ENCODE assay signal across 30 cellular contexts in genomic region chr6:138334000-138334399, GRCh38. TPM values are rescaled to one million over a fixed set of nuclear protein-coding genes. Genes with fewer than 3 reads are reported as not detected.
"Had no signal": no experiment of that assay in that cellular context is flagged by ENCODE, and none has a peak within 500 bp of the region (broad histone marks: within the 10 kb centered on the region; RNA-seq: fewer than 3 reads in every experiment).

No MANE protein-coding gene starts in this region.

- H3K4me1 ChIP-seq: ascending aorta, body of pancreas, Peyer's patch had no signal

- H3K27me3 ChIP-seq: ascending aorta, body of pancreas, Peyer's patch had no signal

- H3K9me3 ChIP-seq: ascending aorta, body of pancreas, Peyer's patch had no signal

- H3K4me3 ChIP-seq: ascending aorta, body of pancreas, Peyer's patch had no signal

- ATAC-seq: activated CD4-positive, CD25-positive, alpha-beta regulatory T cell treated with anti-CD3 and anti-CD28 coated beads, Interleukin-2, amount 50 U/mL, for 24 hours; activated CD8-positive, alpha-beta T cell treated with anti-CD3 and anti-CD28 coated beads, Interleukin-2, amount 10 ng/mL, durations not matched to agents 7 days and 5 days; body of pancreas had no signal

- H3K4me1 Mint-ChIP-seq: activated naive CD4-positive, alpha-beta T cell treated with anti-CD3 and anti-CD28 coated beads, Interleukin-2, amount 50 U/mL, for 24 hours; central memory CD8-positive, alpha-beta T cell had no signal

- H3K36me3 Mint-ChIP-seq: activated naive CD4-positive, alpha-beta T cell treated with anti-CD3 and anti-CD28 coated beads, Interleukin-2, amount 50 U/mL, for 24 hours had no signal

- H3K27ac ChIP-seq: ascending aorta, body of pancreas, Peyer's patch, RWPE1 had no signal

- H3K27ac Mint-ChIP-seq: activated CD8-positive, alpha-beta T cell treated with anti-CD3 and anti-CD28 coated beads, Interleukin-2, amount 10 ng/mL, durations not matched to agents 7 days and 5 days; activated naive CD4-positive, alpha-beta T cell treated with anti-CD3 and anti-CD28 coated beads, Interleukin-2, amount 50 U/mL, for 24 hours; T-helper 1 cell treated with Interleukin-12 subunit alpha and Interleukin-12 subunit beta and Interleukin-4 antibody, amounts not matched to agents 30 μg/mL and 1 μg/mL, for 36 hours had no signal

- H3K36me3 ChIP-seq: ascending aorta had no signal

- DNase-seq: activated CD4-positive, alpha-beta T cell treated with anti-CD3 and anti-CD28 coated beads for 4 hours; activated CD4-positive, alpha-beta T cell treated with anti-CD3 and anti-CD28 coated beads, Interleukin-2, amount 50 U/mL, for 4 hours; activated CD8-positive, alpha-beta memory T cell treated with anti-CD3 and anti-CD28 coated beads, Interleukin-2, amount 50 U/mL, for 48 hours; activated CD8-positive, alpha-beta T cell treated with anti-CD3 and anti-CD28 coated beads, Interleukin-2, amount 10 ng/mL, durations not matched to agents 7 days and 5 days; activated effector memory CD4-positive, alpha-beta T cell treated with Interleukin-2 at 50 U/mL for 16 hours; activated naive CD4-positive, alpha-beta T cell; activated T-cell treated with anti-CD3 and anti-CD28 coated beads, Interleukin-2, amount 50 U/mL, for 1 hour; body of pancreas; KG1; NCI-H1092; NCI-H1417; NCI-H2029; NCI-H2107; NCI-H2171 treated with DMSO at 0.1 percent for 48 hours; NCI-H226; NCI-H510A treated with DMSO at 0.1 percent for 48 hours; NCI-H69; NK-92 treated with Interleukin-12 subunit alpha and Interleukin-12 subunit beta, amount 100 ng/mL, for 24 hours; Peyer's patch; SHP77 treated with DMSO at 0.1 percent for 48 hours had no signal

- H3K4me3 Mint-ChIP-seq: activated CD8-positive, alpha-beta T cell treated with anti-CD3 and anti-CD28 coated beads, Interleukin-2, amount 10 ng/mL, durations not matched to agents 7 days and 5 days; activated naive CD4-positive, alpha-beta T cell treated with anti-CD3 and anti-CD28 coated beads, Interleukin-2, amount 50 U/mL, for 24 hours; central memory CD8-positive, alpha-beta T cell; T-helper 1 cell treated with Interleukin-12 subunit alpha and Interleukin-12 subunit beta and Interleukin-4 antibody, amounts not matched to agents 30 μg/mL and 1 μg/mL, for 36 hours had no signal

- H3K9me3 Mint-ChIP-seq: activated naive CD4-positive, alpha-beta T cell treated with anti-CD3 and anti-CD28 coated beads, Interleukin-2, amount 50 U/mL, for 24 hours; central memory CD8-positive, alpha-beta T cell; T-helper 1 cell treated with Interleukin-12 subunit alpha and Interleukin-12 subunit beta and Interleukin-4 antibody, amounts not matched to agents 30 μg/mL and 1 μg/mL, for 36 hours had no signal

RNA-seq across cellular contexts. Expression of gene SMIM28, which starts 43.7 kb away (rescaled TPM):
- total RNA-seq: activated CD8-positive, alpha-beta T cell treated with anti-CD3 and anti-CD28 coated beads, Interleukin-2, amount 10 ng/mL, durations not matched to agents 7 days and 5 days; ascending aorta; body of pancreas; bronchial epithelial cell; LHCN-M2; M059J; Peyer's patch; SK-MEL-5 had no signal
